In genomic region chr5:172596638-172597231, GRCh38 we compare ENCODE assay signal across 3 cellular contexts.
TF ChIP-seq lines count a peak whose summit lies in the region.

No MANE protein-coding gene starts in this region.

TF ChIP-seq in GM12891, 5 proteins besides CTCF, POLR2A, EP300 and RAD21:
- no peak for TF ChIP-seq POU2F2 (IDR thresholded peaks at IDR 0.05; ENCODE audit: low read depth, low read length)
- TF ChIP-seq SPI1 (IDR thresholded peaks at IDR 0.05; ENCODE audit: low read depth, low read length): no peak
- TF ChIP-seq TAF1 (IDR thresholded peaks at IDR 0.05; ENCODE audit: low read depth, low read length): no peak
- TF ChIP-seq POLR2AphosphoS5 (IDR thresholded peaks at IDR 0.05; ENCODE audit: low read depth, low read length): no peak
- TF ChIP-seq PAX5 (IDR thresholded peaks at IDR 0.05; ENCODE audit: insufficient read depth, low read length, severe bottlenecking): no peak

TF ChIP-seq in IMR-90, 13 proteins besides CTCF, POLR2A, EP300 and RAD21:
- TF ChIP-seq RCOR1 (IDR thresholded peaks at IDR 0.05; ENCODE audit: insufficient replicate concordance, low read length) (no peak), RFX5 (IDR thresholded peaks at IDR 0.05; ENCODE audit: low read depth, low read length) (no peak), NFE2L2 (IDR thresholded peaks at IDR 0.05; ENCODE audit: low read depth, low read length) (no peak)

TF ChIP-seq in H1, 55 proteins besides CTCF, POLR2A, EP300 and RAD21:
- no peak for TF ChIP-seq POLR2AphosphoS5 (IDR thresholded peaks at IDR 0.05; ENCODE audit: low read depth, low read length)
- no peak for TF ChIP-seq ATF3 (IDR thresholded peaks at IDR 0.05; ENCODE audit: insufficient read depth, low read depth, low read length)
TF ChIP-seq in H1: peak in this region for 0.
